30 cellular contexts compared by ENCODE assay signal in genomic region chr2:100409461-100409860, GRCh38.
"Had no signal": no experiment of that assay in that cellular context is flagged by ENCODE, and none has a peak within 500 bp of the region (broad histone marks: within the 10 kb centered on the region; RNA-seq: fewer than 3 reads in every experiment).

No MANE protein-coding gene starts in this region.

- H3K36me3 ChIP-seq: neural progenitor cell, neutrophil, pancreas, transverse colon had no signal

- H3K4me3 Mint-ChIP-seq: naive thymus-derived CD8-positive, alpha-beta T cell; nephron progenitor cell; neural progenitor cell; stimulated activated naive B cell treated with anti-CD40 and anti-IgM and Interleukin-4, amounts not matched to agents 10 μg/mL and 1 μg/mL and 100 μg/mL, for 72 hours had no signal

- ATAC-seq: left lobe of liver; naive thymus-derived CD8-positive, alpha-beta T cell; pancreas; right cardiac atrium; sciatic nerve; stimulated activated naive B cell treated with anti-CD40 and anti-IgM and Interleukin-4, amounts not matched to agents 10 μg/mL and 1 μg/mL and 100 μg/mL, for 72 hours; stimulated activated naive CD8-positive, alpha-beta T cell treated with anti-CD3 and anti-CD28 coated beads, Interleukin-15, Interleukin-2, amounts not matched to agents 100 U/mL and 50 U/mL, for 24 hours had no signal

- H3K4me3 ChIP-seq: lower lobe of right lung, neural progenitor cell, pancreas, prostate gland, skin epidermis, stomach, testis, thyroid gland, transverse colon, upper lobe of left lung, vagina had no signal

- DNase-seq: hypothalamus; islet precursor cell; lower lobe of right lung; mammary epithelial cell; mesenchymal stem cell; naive thymus-derived CD8-positive, alpha-beta T cell; nephron progenitor cell; occipital lobe; pancreas; posterior cingulate gyrus; retina; right cardiac atrium; stimulated activated CD4-positive, alpha-beta T cell treated with anti-CD3 and anti-CD28 coated beads, Interleukin-12 subunit alpha, Interleukin-12 subunit beta, amount 100 ng/mL, for 4 hours; stimulated activated CD4-positive, alpha-beta T cell treated with anti-CD3 and anti-CD28 coated beads, Interleukin-15, amount 100 ng/mL, for 24 hours; stimulated activated CD4-positive, alpha-beta T cell treated with anti-CD3 and anti-CD28 coated beads, Interleukin-2, amount 100 ng/mL, for 24 hours; stimulated activated CD4-positive, alpha-beta T cell treated with anti-CD3 and anti-CD28 coated beads, Interleukin-4, amount 100 ng/mL, for 1 hour; stimulated activated naive B cell treated with anti-CD40 and anti-IgM and Interleukin-4, amounts not matched to agents 10 μg/mL and 1 μg/mL and 100 μg/mL, for 72 hours; stimulated activated naive CD8-positive, alpha-beta T cell treated with anti-CD3 and anti-CD28 coated beads, Interleukin-15, Interleukin-2, amounts not matched to agents 100 U/mL and 50 U/mL, for 24 hours; stomach; testis; thyroid gland; transverse colon; upper lobe of left lung had no signal

- H3K27me3 ChIP-seq: neural progenitor cell, pancreas, stomach, testis, thyroid gland, transverse colon, upper lobe of left lung, vagina had no signal

- H3K4me2 ChIP-seq: neural progenitor cell had no signal

- H3K27ac Mint-ChIP-seq: stimulated activated naive B cell treated with anti-CD40 and anti-IgM and Interleukin-4, amounts not matched to agents 10 μg/mL and 1 μg/mL and 100 μg/mL, for 72 hours had no signal

- H3K4me1 ChIP-seq: pancreas, prostate gland, testis, thyroid gland, transverse colon, vagina had no signal

- H3K9ac ChIP-seq: neural progenitor cell had no signal

- H2AFZ ChIP-seq: neural progenitor cell had no signal

- H3K9me3 ChIP-seq: lower lobe of right lung, neutrophil, pancreas, prostate gland, stomach, testis, thyroid gland, transverse colon, upper lobe of left lung, vagina had no signal

- H3K27ac ChIP-seq: lower lobe of right lung, neural progenitor cell, neutrophil, pancreas, prostate gland, skin epidermis, stomach, testis, thyroid gland, transverse colon, upper lobe of left lung, vagina had no signal

- H3K9me3 Mint-ChIP-seq: naive thymus-derived CD8-positive, alpha-beta T cell; nephron progenitor cell; neural progenitor cell; stimulated activated naive B cell treated with anti-CD40 and anti-IgM and Interleukin-4, amounts not matched to agents 10 μg/mL and 1 μg/mL and 100 μg/mL, for 72 hours had no signal

- FAIRE-seq: pancreas had no signal

- H3K27me3 Mint-ChIP-seq: naive thymus-derived CD8-positive, alpha-beta T cell; stimulated activated naive B cell treated with anti-CD40 and anti-IgM and Interleukin-4, amounts not matched to agents 10 μg/mL and 1 μg/mL and 100 μg/mL, for 72 hours had no signal
